8 cellular contexts compared by ENCODE assay signal in genomic region chr4:43132010-43132582, GRCh38.
DNase-seq lines count a peak whose midpoint lies in the region; ATAC-seq, FAIRE-seq and TF ChIP-seq lines count a peak whose summit lies in the region.

No MANE protein-coding gene starts in this region.

- no peaks in the 10 kb centered on the region for H3K36me3 Mint-ChIP-seq in activated naive CD4-positive, alpha-beta T cell treated with anti-CD3 and anti-CD28 coated beads, Interleukin-2, amount 10 ng/mL, durations not matched to agents 7 days and 5 days

- no peaks in the 10 kb centered on the region for H3K4me1 Mint-ChIP-seq in activated naive CD4-positive, alpha-beta T cell treated with anti-CD3 and anti-CD28 coated beads, Interleukin-2, amount 10 ng/mL, durations not matched to agents 7 days and 5 days

- ATAC-seq in GM19023 (IDR thresholded peaks at IDR 0.05; ENCODE audit: unreplicated experiment) = peak; percentile 70
- ATAC-seq in HG03378 (IDR thresholded peaks at IDR 0.05; ENCODE audit: unreplicated experiment) = peak; percentile 89

- no peak overlapping the region for H3K27ac ChIP-seq in right atrium auricular region

- CTCF ChIA-PET in activated naive CD4-positive, alpha-beta T cell treated with anti-CD3 and anti-CD28 coated beads, Interleukin-2, amount 10 ng/mL, durations not matched to agents 7 days and 5 days (lab: Charles Lee) = interaction anchor here (0.6 to 1.6 kb wide), 6 partner anchors 12 to 1498 kb away, joined by 3 to 4 read pairs (median 3); no protein-coding TSS in a partner anchor

- H3K4me3 ChIP-seq in right atrium auricular region = no peak overlapping the region
- H3K4me3 ChIP-seq in skeletal muscle satellite cell (ENCODE audit: low read length) = no peak overlapping the region

- no peaks in the 10 kb centered on the region for H3K9me3 Mint-ChIP-seq in activated naive CD4-positive, alpha-beta T cell treated with anti-CD3 and anti-CD28 coated beads, Interleukin-2, amount 10 ng/mL, durations not matched to agents 7 days and 5 days

- H3K4me1 ChIP-seq in right atrium auricular region (no peaks in the 10 kb centered on the region), skeletal muscle satellite cell (ENCODE audit: control insufficient read depth, insufficient read depth, low read length) (no peaks in the 10 kb centered on the region)

- peak; percentile 46 for FAIRE-seq in D721Med (lab: Jason Lieb, UNC)

- TF ChIP-seq CTCF in D721Med (IDR thresholded peaks at IDR 0.05; ENCODE audit: insufficient read depth, missing control alignments) (peak; percentile 95), right atrium auricular region (IDR thresholded peaks at IDR 0.05) (peak; percentile 40 to 71)

- no peaks in the 10 kb centered on the region for H3K27me3 Mint-ChIP-seq in activated naive CD4-positive, alpha-beta T cell treated with anti-CD3 and anti-CD28 coated beads, Interleukin-2, amount 10 ng/mL, durations not matched to agents 7 days and 5 days

- H3K27me3 ChIP-seq in right atrium auricular region (no peaks in the 10 kb centered on the region), skeletal muscle satellite cell (ENCODE audit: control insufficient read depth, insufficient read depth, low read length) (no peaks in the 10 kb centered on the region)

- H3K4me2 ChIP-seq in skeletal muscle satellite cell (ENCODE audit: low read length) = peak overlapping the region; percentile 20

- no peak overlapping the region for H3K9ac ChIP-seq in skeletal muscle satellite cell (ENCODE audit: low read depth, low read length)

- peak; percentile 17 for DNase-seq in D721Med (ENCODE audit: insufficient read length, low spot score)
- DNase-seq in NCI-H526 treated with DMSO at 0.1 percent for 48 hours (lab: John Stamatoyannopoulos, UW) = peak; percentile 5
- peak; percentile 63 for DNase-seq in activated naive CD4-positive, alpha-beta T cell treated with anti-CD3 and anti-CD28 coated beads, Interleukin-2, amount 10 ng/mL, durations not matched to agents 7 days and 5 days
- DNase-seq in right atrium auricular region (ENCODE audit: low spot score) = no peak
- no peak for DNase-seq in activated gamma-delta T cell treated with Interleukin-2 at 50 U/mL for 16 hours

- H3K27ac Mint-ChIP-seq in activated naive CD4-positive, alpha-beta T cell treated with anti-CD3 and anti-CD28 coated beads, Interleukin-2, amount 10 ng/mL, durations not matched to agents 7 days and 5 days = no peak overlapping the region

- H3K4me3 Mint-ChIP-seq in activated naive CD4-positive, alpha-beta T cell treated with anti-CD3 and anti-CD28 coated beads, Interleukin-2, amount 10 ng/mL, durations not matched to agents 7 days and 5 days = no peak overlapping the region

- H3K9me3 ChIP-seq in right atrium auricular region = no peaks in the 10 kb centered on the region
- H3K9me3 ChIP-seq in skeletal muscle satellite cell (replicated peaks; ENCODE audit: low read length) = no peaks in the 10 kb centered on the region

- H3K36me3 ChIP-seq in right atrium auricular region = no peaks in the 10 kb centered on the region
- no peaks in the 10 kb centered on the region for H3K36me3 ChIP-seq in skeletal muscle satellite cell (ENCODE audit: insufficient read depth, low read length)

Comparison
In these comparisons a context has a peak if more than half of its experiments do, and no peak if none do; other contexts are left out.
1. DNase-seq: peak in D721Med (single experiment), NCI-H526 treated with DMSO at 0.1 percent for 48 hours (single experiment) and activated naive CD4-positive, alpha-beta T cell treated with anti-CD3 and anti-CD28 coated beads, Interleukin-2, amount 10 ng/mL, durations not matched to agents 7 days and 5 days (single experiment); none in right atrium auricular region (single experiment) and activated gamma-delta T cell treated with Interleukin-2 at 50 U/mL for 16 hours (single experiment).